Comparison of ENCODE assay signal across 11 cellular contexts in genomic region chr18:76923485-76924085, GRCh38.
DNase-seq lines count a peak whose midpoint lies in the region; ATAC-seq and TF ChIP-seq lines count a peak whose summit lies in the region.
"Had no signal": no experiment of that assay in that cellular context is flagged by ENCODE, and none has a peak within 500 bp of the region (broad histone marks: within the 10 kb centered on the region; RNA-seq: fewer than 3 reads in every experiment).

No MANE protein-coding gene starts in this region.

- peaks cover 74% of the 10 kb centered on the region for H3K36me3 ChIP-seq in adipocyte (ENCODE audit: control insufficient read depth, insufficient read depth, low read length, severe bottlenecking)
- peaks cover 3% of the 10 kb centered on the region for H3K36me3 ChIP-seq in kidney epithelial cell (ENCODE audit: control insufficient read depth, insufficient read depth, low read length)

- no peak overlapping the region for H3K9ac ChIP-seq in adipocyte (ENCODE audit: low read length)

- H3K4me1 ChIP-seq in adipocyte (ENCODE audit: control insufficient read depth, insufficient read depth, low read length), result no peaks in the 10 kb centered on the region
- H3K4me1 ChIP-seq: right atrium auricular region had no signal

- DNase-seq in COR-L47 (lab: John Stamatoyannopoulos, UW), result peak; percentile 34
- DNase-seq in HT-29 (ENCODE audit: low spot score), result peak; percentile 38
- peak; percentile 11 for DNase-seq in adipocyte (ENCODE audit: low read depth)
- DNase-seq in kidney epithelial cell (ENCODE audit: low read depth), result no peak
- DNase-seq in stimulated activated CD4-positive, alpha-beta T cell treated with anti-CD3 and anti-CD28 coated beads, Interleukin-1b, Interleukin-23, amount 100 ng/mL, for 48 hours, result no peak
- DNase-seq in NCI-H1092 (lab: John Stamatoyannopoulos, UW), result no peak
- DNase-seq: effector CD8-positive, alpha-beta T cell; T-helper 17 cell had no signal

- H3K9me3 ChIP-seq in adipocyte (ENCODE audit: control insufficient read depth, low read length), result no peaks in the 10 kb centered on the region
- H3K9me3 ChIP-seq: right atrium auricular region had no signal

- peak; percentile 62 for TF ChIP-seq CTCF in kidney epithelial cell (IDR thresholded peaks at IDR 0.05; ENCODE audit: insufficient read depth, low read length, poor library complexity, severe bottlenecking)

- H3K4me3 ChIP-seq in adipocyte (ENCODE audit: low read length), result no peak overlapping the region
- H3K4me3 ChIP-seq in kidney epithelial cell (ENCODE audit: low read depth, low read length), result no peak overlapping the region
- H3K4me3 ChIP-seq: right atrium auricular region had no signal

- ATAC-seq in HG02588 (IDR thresholded peaks at IDR 0.05; ENCODE audit: unreplicated experiment), result no peak
- no peak for ATAC-seq in HG03196 (IDR thresholded peaks at IDR 0.05; ENCODE audit: unreplicated experiment)
- ATAC-seq: T-helper 17 cell had no signal

- H3K27me3 ChIP-seq in adipocyte (replicated peaks; ENCODE audit: control insufficient read depth, insufficient read depth, low read length) (no peaks in the 10 kb centered on the region), kidney epithelial cell (ENCODE audit: control insufficient read depth, insufficient read depth, low read length) (no peaks in the 10 kb centered on the region)
- H3K27me3 ChIP-seq: right atrium auricular region had no signal

Comparison
In these comparisons a context has a peak if more than half of its experiments do, and no peak if none do; other contexts are left out.
1. DNase-seq: peak in COR-L47 (single experiment), HT-29 (single experiment) and adipocyte (single experiment); none in kidney epithelial cell (single experiment), stimulated activated CD4-positive, alpha-beta T cell treated with anti-CD3 and anti-CD28 coated beads, Interleukin-1b, Interleukin-23, amount 100 ng/mL, for 48 hours (single experiment) and NCI-H1092 (single experiment).